In the genomic region with DNA sequence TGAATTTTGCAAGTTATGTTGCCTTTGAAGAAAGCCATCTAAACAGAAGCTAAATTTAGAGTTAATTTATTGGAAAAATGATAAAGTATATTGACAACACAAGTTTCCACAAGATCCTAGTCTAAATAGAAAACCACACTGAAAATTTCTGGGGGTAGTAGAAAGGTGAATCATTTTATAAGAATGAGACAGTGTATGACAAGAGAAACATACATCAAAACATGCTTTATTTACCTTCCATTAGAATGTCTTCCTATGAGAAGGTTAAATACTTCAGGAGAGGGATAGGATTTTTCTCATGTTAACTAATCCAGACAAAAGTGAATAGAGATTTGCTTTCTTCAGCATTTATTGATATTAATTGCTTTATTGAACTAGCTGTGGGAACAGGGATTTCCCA, we compare ENCODE assay signal across 27 cellular contexts.
"Had no signal": no experiment of that assay in that cellular context is flagged by ENCODE, and none has a peak within 500 bp of the region (broad histone marks: within the 10 kb centered on the region; RNA-seq: fewer than 3 reads in every experiment).

No MANE protein-coding gene starts in this region.

- H2AFZ ChIP-seq: neural progenitor cell had no signal

- H3K9ac ChIP-seq: neural progenitor cell had no signal

- H3K27ac ChIP-seq: heart left ventricle, neural progenitor cell, spleen, testis, transverse colon had no signal

- H3K9me3 Mint-ChIP-seq: activated CD4-positive, alpha-beta memory T cell treated with anti-CD3 and anti-CD28 coated beads, Interleukin-2, amount 10 ng/mL, durations not matched to agents 7 days and 5 days; activated CD4-positive, alpha-beta T cell treated with anti-CD3 and anti-CD28 coated beads, Interleukin-2, amount 10 ng/mL, durations not matched to agents 7 days and 5 days; activated naive CD4-positive, alpha-beta T cell treated with anti-CD3 and anti-CD28 coated beads, Interleukin-2, amount 10 ng/mL, durations not matched to agents 7 days and 5 days; activated naive CD8-positive, alpha-beta T cell treated with anti-CD3 and anti-CD28 coated beads, Interleukin-2, amount 10 ng/mL, durations not matched to agents 7 days and 5 days; activated T-cell treated with anti-CD3 and anti-CD28 coated beads, Interleukin-2, amount 50 U/mL, for 24 hours; brain; neural progenitor cell; WTC11 had no signal

- ATAC-seq: esophagus mucosa; heart left ventricle; naive thymus-derived CD8-positive, alpha-beta T cell; WTC11 had no signal

- H3K36me3 ChIP-seq: heart left ventricle, neural progenitor cell, spleen, transverse colon had no signal

- H3K4me3 ChIP-seq: heart left ventricle, neural progenitor cell, spleen, testis, transverse colon had no signal

- H3K4me3 Mint-ChIP-seq: activated CD4-positive, alpha-beta memory T cell treated with anti-CD3 and anti-CD28 coated beads, Interleukin-2, amount 10 ng/mL, durations not matched to agents 7 days and 5 days; activated CD4-positive, alpha-beta T cell treated with anti-CD3 and anti-CD28 coated beads, Interleukin-2, amount 10 ng/mL, durations not matched to agents 7 days and 5 days; activated naive CD4-positive, alpha-beta T cell treated with anti-CD3 and anti-CD28 coated beads, Interleukin-2, amount 10 ng/mL, durations not matched to agents 7 days and 5 days; activated naive CD8-positive, alpha-beta T cell treated with anti-CD3 and anti-CD28 coated beads, Interleukin-2, amount 10 ng/mL, durations not matched to agents 7 days and 5 days; activated T-cell treated with anti-CD3 and anti-CD28 coated beads, Interleukin-2, amount 50 U/mL, for 24 hours; brain; immature natural killer cell; naive thymus-derived CD8-positive, alpha-beta T cell; neural progenitor cell; WTC11 had no signal

- H3K4me1 ChIP-seq: heart left ventricle, spleen, testis, transverse colon had no signal

- H3K9me3 ChIP-seq: heart left ventricle, spleen, testis, transverse colon had no signal

- H3K4me2 ChIP-seq: neural progenitor cell had no signal

- H3K27ac Mint-ChIP-seq: activated CD4-positive, alpha-beta memory T cell treated with anti-CD3 and anti-CD28 coated beads, Interleukin-2, amount 10 ng/mL, durations not matched to agents 7 days and 5 days; activated CD4-positive, alpha-beta T cell treated with anti-CD3 and anti-CD28 coated beads, Interleukin-2, amount 10 ng/mL, durations not matched to agents 7 days and 5 days; activated naive CD4-positive, alpha-beta T cell treated with anti-CD3 and anti-CD28 coated beads, Interleukin-2, amount 10 ng/mL, durations not matched to agents 7 days and 5 days; activated naive CD8-positive, alpha-beta T cell treated with anti-CD3 and anti-CD28 coated beads, Interleukin-2, amount 10 ng/mL, durations not matched to agents 7 days and 5 days; activated T-cell treated with anti-CD3 and anti-CD28 coated beads, Interleukin-2, amount 50 U/mL, for 24 hours; brain; immature natural killer cell; naive thymus-derived CD8-positive, alpha-beta T cell; neural progenitor cell; WTC11 had no signal

- FAIRE-seq: endothelial cell of umbilical vein had no signal

- H3K36me3 Mint-ChIP-seq: activated naive CD4-positive, alpha-beta T cell treated with anti-CD3 and anti-CD28 coated beads, Interleukin-2, amount 10 ng/mL, durations not matched to agents 7 days and 5 days; activated naive CD8-positive, alpha-beta T cell treated with anti-CD3 and anti-CD28 coated beads, Interleukin-2, amount 10 ng/mL, durations not matched to agents 7 days and 5 days; brain; immature natural killer cell; naive thymus-derived CD8-positive, alpha-beta T cell; neural progenitor cell; WTC11 had no signal

- H3K27me3 Mint-ChIP-seq: activated CD4-positive, alpha-beta memory T cell treated with anti-CD3 and anti-CD28 coated beads, Interleukin-2, amount 10 ng/mL, durations not matched to agents 7 days and 5 days; activated CD4-positive, alpha-beta T cell treated with anti-CD3 and anti-CD28 coated beads, Interleukin-2, amount 10 ng/mL, durations not matched to agents 7 days and 5 days; activated naive CD4-positive, alpha-beta T cell treated with anti-CD3 and anti-CD28 coated beads, Interleukin-2, amount 10 ng/mL, durations not matched to agents 7 days and 5 days; activated naive CD8-positive, alpha-beta T cell treated with anti-CD3 and anti-CD28 coated beads, Interleukin-2, amount 10 ng/mL, durations not matched to agents 7 days and 5 days; activated T-cell treated with anti-CD3 and anti-CD28 coated beads, Interleukin-2, amount 50 U/mL, for 24 hours; brain; naive thymus-derived CD8-positive, alpha-beta T cell had no signal

- H3K4me1 Mint-ChIP-seq: activated CD4-positive, alpha-beta memory T cell treated with anti-CD3 and anti-CD28 coated beads, Interleukin-2, amount 10 ng/mL, durations not matched to agents 7 days and 5 days; activated CD4-positive, alpha-beta T cell treated with anti-CD3 and anti-CD28 coated beads, Interleukin-2, amount 10 ng/mL, durations not matched to agents 7 days and 5 days; activated naive CD4-positive, alpha-beta T cell treated with anti-CD3 and anti-CD28 coated beads, Interleukin-2, amount 10 ng/mL, durations not matched to agents 7 days and 5 days; activated naive CD8-positive, alpha-beta T cell treated with anti-CD3 and anti-CD28 coated beads, Interleukin-2, amount 10 ng/mL, durations not matched to agents 7 days and 5 days; brain; immature natural killer cell; naive thymus-derived CD8-positive, alpha-beta T cell had no signal

- H3K27me3 ChIP-seq: heart left ventricle, neural progenitor cell, spleen, testis, transverse colon had no signal

- DNase-seq: activated CD4-positive, alpha-beta memory T cell treated with anti-CD3 and anti-CD28 coated beads, Interleukin-2, amount 10 ng/mL, durations not matched to agents 7 days and 5 days; activated CD4-positive, alpha-beta T cell treated with anti-CD3 and anti-CD28 coated beads for 1 hour; activated CD4-positive, alpha-beta T cell treated with anti-CD3 and anti-CD28 coated beads, Interleukin-2, amount 10 ng/mL, durations not matched to agents 7 days and 5 days; activated CD8-positive, alpha-beta memory T cell treated with anti-CD3 and anti-CD28 coated beads, Interleukin-2, amount 50 U/mL, for 48 hours; activated gamma-delta T cell; activated naive CD4-positive, alpha-beta T cell treated with anti-CD3 and anti-CD28 coated beads, Interleukin-2, amount 10 ng/mL, durations not matched to agents 7 days and 5 days; activated naive CD8-positive, alpha-beta T cell treated with anti-CD3 and anti-CD28 coated beads, Interleukin-2, amount 10 ng/mL, durations not matched to agents 7 days and 5 days; activated T-cell treated with anti-CD3 and anti-CD28 coated beads, Interleukin-2, amount 50 U/mL, for 24 hours; anterior cingulate cortex; cortex of kidney; foreskin fibroblast; heart left ventricle; hypothalamus; immature natural killer cell; naive thymus-derived CD8-positive, alpha-beta T cell; occipital lobe; right cardiac atrium; spleen; stimulated activated naive CD4-positive, alpha-beta T cell treated with Interleukin-2 at 50 U/mL for 16 hours; T-helper 2 cell; testis; transverse colon had no signal
